ENCODE assay signal across 2 cellular contexts in the genomic region with DNA sequence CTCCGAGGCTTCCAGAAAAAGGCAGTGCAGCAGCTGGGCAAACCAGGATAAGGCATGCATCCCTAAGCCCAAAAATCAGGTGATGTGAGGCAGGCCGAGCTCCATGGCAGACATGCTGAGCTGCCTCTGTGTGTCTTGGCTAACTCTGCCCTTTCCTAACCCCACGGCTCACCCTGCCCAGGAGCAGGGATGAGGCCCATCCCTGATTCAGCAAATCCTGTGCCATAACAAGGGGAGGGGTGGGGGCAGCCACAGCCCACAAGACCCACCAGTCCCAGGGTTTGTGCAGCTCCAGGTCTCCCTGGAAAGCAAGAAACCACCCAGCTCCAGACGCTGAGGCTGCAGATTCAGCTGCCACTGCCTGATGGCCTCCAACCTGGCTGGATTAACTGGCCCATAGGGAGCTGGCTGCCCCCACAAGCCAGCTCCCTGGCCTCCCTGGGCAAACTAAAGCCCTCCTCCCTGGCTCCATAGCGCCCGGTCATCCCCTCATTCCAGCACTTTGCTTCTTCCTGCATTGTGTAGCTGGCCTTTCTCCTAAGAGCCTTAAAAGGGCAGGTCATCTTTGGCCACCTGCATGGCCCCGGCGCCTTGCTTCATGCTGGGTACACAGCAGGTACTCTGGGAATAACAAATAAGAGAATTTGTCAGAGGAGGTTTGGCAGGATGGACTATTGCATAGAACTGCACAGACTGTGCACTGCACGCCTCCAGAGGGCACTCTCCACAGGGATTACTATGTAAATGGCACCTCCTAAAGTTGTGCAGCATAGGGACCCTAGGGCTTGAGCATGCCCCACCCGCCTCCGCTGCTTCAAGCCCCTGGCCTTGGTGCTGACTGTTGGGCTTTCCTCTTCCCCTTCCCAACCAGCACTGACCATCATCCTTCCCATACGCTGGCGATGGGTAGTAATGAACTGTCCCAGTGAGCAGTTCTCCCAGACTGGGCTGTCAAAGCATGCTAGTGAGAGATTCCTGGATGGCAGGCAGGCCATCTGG.
TF ChIP-seq lines count a peak whose summit lies in the region.

No MANE protein-coding gene starts in this region.

TF ChIP-seq in Ishikawa, 13 proteins besides CTCF, POLR2A, EP300 and RAD21:
- TF ChIP-seq NFIC (IDR thresholded peaks at IDR 0.05) (no peak), YY1 (IDR thresholded peaks at IDR 0.05; ENCODE audit: low read depth) (no peak), CREB1 (IDR thresholded peaks at IDR 0.05; ENCODE audit: low read depth) (no peak), TEAD4 (IDR thresholded peaks at IDR 0.05) (no peak), TAF1 (IDR thresholded peaks at IDR 0.05; ENCODE audit: low read depth) (no peak), FOXM1 (IDR thresholded peaks at IDR 0.05; ENCODE audit: borderline replicate concordance, low read depth) (no peak), ZBTB7A (IDR thresholded peaks at IDR 0.05; ENCODE audit: low read depth) (no peak)
- TF ChIP-seq, protein P1, sequence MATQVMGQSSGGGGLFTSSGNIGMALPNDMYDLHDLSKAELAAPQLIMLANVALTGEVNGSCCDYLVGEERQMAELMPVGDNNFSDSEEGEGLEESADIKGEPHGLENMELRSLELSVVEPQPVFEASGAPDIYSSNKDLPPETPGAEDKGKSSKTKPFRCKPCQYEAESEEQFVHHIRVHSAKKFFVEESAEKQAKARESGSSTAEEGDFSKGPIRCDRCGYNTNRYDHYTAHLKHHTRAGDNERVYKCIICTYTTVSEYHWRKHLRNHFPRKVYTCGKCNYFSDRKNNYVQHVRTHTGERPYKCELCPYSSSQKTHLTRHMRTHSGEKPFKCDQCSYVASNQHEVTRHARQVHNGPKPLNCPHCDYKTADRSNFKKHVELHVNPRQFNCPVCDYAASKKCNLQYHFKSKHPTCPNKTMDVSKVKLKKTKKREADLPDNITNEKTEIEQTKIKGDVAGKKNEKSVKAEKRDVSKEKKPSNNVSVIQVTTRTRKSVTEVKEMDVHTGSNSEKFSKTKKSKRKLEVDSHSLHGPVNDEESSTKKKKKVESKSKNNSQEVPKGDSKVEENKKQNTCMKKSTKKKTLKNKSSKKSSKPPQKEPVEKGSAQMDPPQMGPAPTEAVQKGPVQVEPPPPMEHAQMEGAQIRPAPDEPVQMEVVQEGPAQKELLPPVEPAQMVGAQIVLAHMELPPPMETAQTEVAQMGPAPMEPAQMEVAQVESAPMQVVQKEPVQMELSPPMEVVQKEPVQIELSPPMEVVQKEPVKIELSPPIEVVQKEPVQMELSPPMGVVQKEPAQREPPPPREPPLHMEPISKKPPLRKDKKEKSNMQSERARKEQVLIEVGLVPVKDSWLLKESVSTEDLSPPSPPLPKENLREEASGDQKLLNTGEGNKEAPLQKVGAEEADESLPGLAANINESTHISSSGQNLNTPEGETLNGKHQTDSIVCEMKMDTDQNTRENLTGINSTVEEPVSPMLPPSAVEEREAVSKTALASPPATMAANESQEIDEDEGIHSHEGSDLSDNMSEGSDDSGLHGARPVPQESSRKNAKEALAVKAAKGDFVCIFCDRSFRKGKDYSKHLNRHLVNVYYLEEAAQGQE (IDR thresholded peaks at IDR 0.05; ENCODE audit: low read depth) = peak; percentile 89

TF ChIP-seq in HepG2, 621 proteins besides CTCF, POLR2A, EP300 and RAD21 (continues in another document):
- TF ChIP-seq MYNN (CRISPR knock-in tag; IDR thresholded peaks at IDR 0.05; ENCODE audit: low read depth) (no peak), ZBTB42 (CRISPR knock-in tag; IDR thresholded peaks at IDR 0.05) (no peak), ATF7-NPFF (CRISPR knock-in tag; IDR thresholded peaks at IDR 0.05; ENCODE audit: low read depth) (no peak), TGIF2 (CRISPR knock-in tag; IDR thresholded peaks at IDR 0.05) (no peak), ZSCAN22 (CRISPR knock-in tag; IDR thresholded peaks at IDR 0.05) (no peak), SCMH1 (CRISPR knock-in tag; IDR thresholded peaks at IDR 0.05; ENCODE audit: borderline replicate concordance) (no peak), SOX13 (IDR thresholded peaks at IDR 0.05) (no peak), SOX13 (CRISPR knock-in tag; conservative IDR thresholded peaks at IDR 0.05 in 1 of 2, IDR thresholded peaks at IDR 0.05 in 1 of 2) (0 out of 4 replicates have a peak, but pooled peaks of 1 of the 2 experiments have one; percentile 15), HNF4G (IDR thresholded peaks at IDR 0.05; ENCODE audit: borderline replicate concordance, low read depth, low read length) (no peak), HNF4G (CRISPR knock-in tag; IDR thresholded peaks at IDR 0.05; ENCODE audit: borderline replicate concordance, low read depth) (no peak), DNMT3B (CRISPR knock-in tag; conservative IDR thresholded peaks at IDR 0.05) (no peak), CEBPG (CRISPR knock-in tag; IDR thresholded peaks at IDR 0.05) (0 out of 2 replicates have a peak, but pooled peaks have one; percentile 36), ZBTB38 (CRISPR knock-in tag; IDR thresholded peaks at IDR 0.05) (no peak), ZNF510 (CRISPR knock-in tag; IDR thresholded peaks at IDR 0.05; ENCODE audit: low read depth) (no peak), ZFX (CRISPR knock-in tag; IDR thresholded peaks at IDR 0.05; ENCODE audit: low read depth) (no peak), KDM1A (CRISPR knock-in tag; IDR thresholded peaks at IDR 0.05) (no peak), HDAC2 (CRISPR knock-in tag; IDR thresholded peaks at IDR 0.05) (peak; percentile 39; the same call in 1 of the 2 replicates), CHD2 (IDR thresholded peaks at IDR 0.05; ENCODE audit: low read depth, low read length) (no peak), PITX1 (CRISPR knock-in tag; IDR thresholded peaks at IDR 0.05) (0 out of 2 replicates have a peak, but pooled peaks have one; percentile 51), ZNF446 (CRISPR knock-in tag; IDR thresholded peaks at IDR 0.05) (no peak), HIVEP1 (CRISPR knock-in tag; IDR thresholded peaks at IDR 0.05) (no peak), STAG1 (CRISPR knock-in tag; IDR thresholded peaks at IDR 0.05) (peak; percentile 49), NCOA2 (CRISPR knock-in tag; IDR thresholded peaks at IDR 0.05) (no peak), ZKSCAN8 (CRISPR knock-in tag; IDR thresholded peaks at IDR 0.05; ENCODE audit: borderline replicate concordance) (no peak), HHEX (CRISPR knock-in tag; IDR thresholded peaks at IDR 0.05) (no peak)
- TF ChIP-seq, protein P1 (IDR thresholded peaks at IDR 0.05; ENCODE audit: borderline replicate concordance in 1 of 2, low read depth in 1 of 2, low read length in 2 of 2) = peak; percentile 67 to 92
- TF ChIP-seq, protein P2, sequence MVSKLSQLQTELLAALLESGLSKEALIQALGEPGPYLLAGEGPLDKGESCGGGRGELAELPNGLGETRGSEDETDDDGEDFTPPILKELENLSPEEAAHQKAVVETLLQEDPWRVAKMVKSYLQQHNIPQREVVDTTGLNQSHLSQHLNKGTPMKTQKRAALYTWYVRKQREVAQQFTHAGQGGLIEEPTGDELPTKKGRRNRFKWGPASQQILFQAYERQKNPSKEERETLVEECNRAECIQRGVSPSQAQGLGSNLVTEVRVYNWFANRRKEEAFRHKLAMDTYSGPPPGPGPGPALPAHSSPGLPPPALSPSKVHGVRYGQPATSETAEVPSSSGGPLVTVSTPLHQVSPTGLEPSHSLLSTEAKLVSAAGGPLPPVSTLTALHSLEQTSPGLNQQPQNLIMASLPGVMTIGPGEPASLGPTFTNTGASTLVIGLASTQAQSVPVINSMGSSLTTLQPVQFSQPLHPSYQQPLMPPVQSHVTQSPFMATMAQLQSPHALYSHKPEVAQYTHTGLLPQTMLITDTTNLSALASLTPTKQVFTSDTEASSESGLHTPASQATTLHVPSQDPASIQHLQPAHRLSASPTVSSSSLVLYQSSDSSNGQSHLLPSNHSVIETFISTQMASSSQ (IDR thresholded peaks at IDR 0.05; ENCODE audit: low read depth) = no peak
- TF ChIP-seq, protein P2 (CRISPR knock-in tag; IDR thresholded peaks at IDR 0.05; ENCODE audit: borderline replicate concordance) = no peak
- TF ChIP-seq, protein P3, sequence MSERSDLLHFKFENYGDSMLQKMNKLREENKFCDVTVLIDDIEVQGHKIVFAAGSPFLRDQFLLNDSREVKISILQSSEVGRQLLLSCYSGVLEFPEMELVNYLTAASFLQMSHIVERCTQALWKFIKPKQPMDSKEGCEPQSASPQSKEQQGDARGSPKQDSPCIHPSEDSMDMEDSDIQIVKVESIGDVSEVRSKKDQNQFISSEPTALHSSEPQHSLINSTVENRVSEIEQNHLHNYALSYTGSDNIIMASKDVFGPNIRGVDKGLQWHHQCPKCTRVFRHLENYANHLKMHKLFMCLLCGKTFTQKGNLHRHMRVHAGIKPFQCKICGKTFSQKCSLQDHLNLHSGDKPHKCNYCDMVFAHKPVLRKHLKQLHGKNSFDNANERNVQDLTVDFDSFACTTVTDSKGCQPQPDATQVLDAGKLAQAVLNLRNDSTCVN (CRISPR knock-in tag; IDR thresholded peaks at IDR 0.05; ENCODE audit: borderline replicate concordance) = no peak
- TF ChIP-seq, protein P4, sequence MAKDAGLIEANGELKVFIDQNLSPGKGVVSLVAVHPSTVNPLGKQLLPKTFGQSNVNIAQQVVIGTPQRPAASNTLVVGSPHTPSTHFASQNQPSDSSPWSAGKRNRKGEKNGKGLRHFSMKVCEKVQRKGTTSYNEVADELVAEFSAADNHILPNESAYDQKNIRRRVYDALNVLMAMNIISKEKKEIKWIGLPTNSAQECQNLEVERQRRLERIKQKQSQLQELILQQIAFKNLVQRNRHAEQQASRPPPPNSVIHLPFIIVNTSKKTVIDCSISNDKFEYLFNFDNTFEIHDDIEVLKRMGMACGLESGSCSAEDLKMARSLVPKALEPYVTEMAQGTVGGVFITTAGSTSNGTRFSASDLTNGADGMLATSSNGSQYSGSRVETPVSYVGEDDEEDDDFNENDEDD (CRISPR knock-in tag; IDR thresholded peaks at IDR 0.05; ENCODE audit: borderline replicate concordance) = no peak
- TF ChIP-seq, protein P5, sequence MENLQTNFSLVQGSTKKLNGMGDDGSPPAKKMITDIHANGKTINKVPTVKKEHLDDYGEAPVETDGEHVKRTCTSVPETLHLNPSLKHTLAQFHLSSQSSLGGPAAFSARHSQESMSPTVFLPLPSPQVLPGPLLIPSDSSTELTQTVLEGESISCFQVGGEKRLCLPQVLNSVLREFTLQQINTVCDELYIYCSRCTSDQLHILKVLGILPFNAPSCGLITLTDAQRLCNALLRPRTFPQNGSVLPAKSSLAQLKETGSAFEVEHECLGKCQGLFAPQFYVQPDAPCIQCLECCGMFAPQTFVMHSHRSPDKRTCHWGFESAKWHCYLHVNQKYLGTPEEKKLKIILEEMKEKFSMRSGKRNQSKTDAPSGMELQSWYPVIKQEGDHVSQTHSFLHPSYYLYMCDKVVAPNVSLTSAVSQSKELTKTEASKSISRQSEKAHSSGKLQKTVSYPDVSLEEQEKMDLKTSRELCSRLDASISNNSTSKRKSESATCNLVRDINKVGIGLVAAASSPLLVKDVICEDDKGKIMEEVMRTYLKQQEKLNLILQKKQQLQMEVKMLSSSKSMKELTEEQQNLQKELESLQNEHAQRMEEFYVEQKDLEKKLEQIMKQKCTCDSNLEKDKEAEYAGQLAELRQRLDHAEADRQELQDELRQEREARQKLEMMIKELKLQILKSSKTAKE (CRISPR knock-in tag; IDR thresholded peaks at IDR 0.05; ENCODE audit: borderline replicate concordance) = no peak
- TF ChIP-seq, protein P6, sequence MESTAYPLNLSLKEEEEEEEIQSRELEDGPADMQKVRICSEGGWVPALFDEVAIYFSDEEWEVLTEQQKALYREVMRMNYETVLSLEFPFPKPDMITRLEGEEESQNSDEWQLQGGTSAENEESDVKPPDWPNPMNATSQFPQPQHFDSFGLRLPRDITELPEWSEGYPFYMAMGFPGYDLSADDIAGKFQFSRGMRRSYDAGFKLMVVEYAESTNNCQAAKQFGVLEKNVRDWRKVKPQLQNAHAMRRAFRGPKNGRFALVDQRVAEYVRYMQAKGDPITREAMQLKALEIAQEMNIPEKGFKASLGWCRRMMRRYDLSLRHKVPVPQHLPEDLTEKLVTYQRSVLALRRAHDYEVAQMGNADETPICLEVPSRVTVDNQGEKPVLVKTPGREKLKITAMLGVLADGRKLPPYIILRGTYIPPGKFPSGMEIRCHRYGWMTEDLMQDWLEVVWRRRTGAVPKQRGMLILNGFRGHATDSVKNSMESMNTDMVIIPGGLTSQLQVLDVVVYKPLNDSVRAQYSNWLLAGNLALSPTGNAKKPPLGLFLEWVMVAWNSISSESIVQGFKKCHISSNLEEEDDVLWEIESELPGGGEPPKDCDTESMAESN (CRISPR knock-in tag; conservative IDR thresholded peaks at IDR 0.05) = no peak
